ENCODE assay signal across 29 cellular contexts in genomic region chr10:22026287-22026686, GRCh38.
"Had no signal": no experiment of that assay in that cellular context is flagged by ENCODE, and none has a peak within 500 bp of the region (broad histone marks: within the 10 kb centered on the region; RNA-seq: fewer than 3 reads in every experiment).

No MANE protein-coding gene starts in this region.

- H3K4me1 ChIP-seq: colonic mucosa, foreskin keratinocyte, gastrocnemius medialis had no signal

- FAIRE-seq: colon, endometrium, endothelial cell of umbilical vein, frontal cortex had no signal

- H3K27ac Mint-ChIP-seq: dendritic cell treated with granulocyte-macrophage colony-stimulating factor and Interleukin-4, amounts not matched to agents 40 ng/mL and 50 ng/mL, for 4 days; effector memory CD8-positive, alpha-beta T cell; endodermal cell had no signal

- H3K27ac ChIP-seq: colonic mucosa, coronary artery, dorsolateral prefrontal cortex, epithelial cell of prostate, esophagus muscularis mucosa, esophagus squamous epithelium, foreskin keratinocyte, gastrocnemius medialis, gastroesophageal sphincter, heart left ventricle, heart right ventricle had no signal

- H3K4me3 ChIP-seq: colonic mucosa, coronary artery, dorsolateral prefrontal cortex, esophagus muscularis mucosa, esophagus squamous epithelium, gastrocnemius medialis, gastroesophageal sphincter, heart left ventricle, heart right ventricle had no signal

- H3K27me3 Mint-ChIP-seq: dendritic cell treated with granulocyte-macrophage colony-stimulating factor and Interleukin-4, amounts not matched to agents 40 ng/mL and 50 ng/mL, for 4 days had no signal

- DNase-seq: colonic mucosa; cortex of kidney; dermis blood vessel endothelial cell; dorsolateral prefrontal cortex; effector CD4-positive, alpha-beta T cell; effector CD8-positive, alpha-beta T cell; effector memory CD4-positive, alpha-beta T cell; effector memory CD8-positive, alpha-beta T cell; endodermal cell; erythroblast; esophagus squamous epithelium; foreskin fibroblast; foreskin keratinocyte; foreskin melanocyte; gastrocnemius medialis; glutamatergic neuron; head of caudate nucleus; heart left ventricle; heart right ventricle had no signal

- H3K9me3 Mint-ChIP-seq: effector memory CD8-positive, alpha-beta T cell had no signal

- H3K27me3 ChIP-seq: colonic mucosa, esophagus muscularis mucosa, esophagus squamous epithelium, foreskin keratinocyte, gastrocnemius medialis, gastroesophageal sphincter, heart left ventricle, heart right ventricle had no signal

- H3K4me1 Mint-ChIP-seq: endodermal cell had no signal

- H3K9me3 ChIP-seq: colonic mucosa, esophagus muscularis mucosa, esophagus squamous epithelium, gastrocnemius medialis, heart left ventricle had no signal

- H3K36me3 ChIP-seq: colonic mucosa, esophagus muscularis mucosa, esophagus squamous epithelium, gastrocnemius medialis, gastroesophageal sphincter, heart left ventricle, heart right ventricle had no signal

- H3K4me3 Mint-ChIP-seq: dendritic cell treated with granulocyte-macrophage colony-stimulating factor and Interleukin-4, amounts not matched to agents 40 ng/mL and 50 ng/mL, for 4 days; effector memory CD8-positive, alpha-beta T cell; endodermal cell had no signal

- ATAC-seq: effector memory CD8-positive, alpha-beta T cell; esophagus mucosa; foreskin keratinocyte; gastrocnemius medialis; gastroesophageal sphincter; heart left ventricle; heart right ventricle had no signal
